Comparison of ENCODE assay signal across 9 cellular contexts in the genomic region with DNA sequence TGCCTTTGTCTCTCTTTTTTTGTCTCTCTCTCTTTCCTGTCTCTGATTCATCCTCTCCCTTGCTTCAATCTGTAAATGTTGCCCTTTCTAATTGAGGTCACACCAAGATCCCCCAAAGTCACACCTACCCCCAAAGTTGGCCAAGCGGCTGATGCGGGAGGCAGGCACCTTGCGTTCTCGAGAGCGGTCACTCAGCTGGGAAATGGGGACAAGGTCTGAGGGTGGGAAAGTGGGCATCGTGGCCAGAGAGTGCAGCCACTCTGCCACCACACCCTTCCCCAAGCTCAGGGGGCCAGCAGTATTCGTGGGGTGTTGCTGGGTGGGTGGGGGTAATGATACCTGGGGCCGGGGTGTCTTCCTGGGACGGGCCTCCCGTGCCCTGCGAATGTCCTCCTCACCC. TPM values are rescaled to one million over a fixed set of nuclear protein-coding genes. Genes with fewer than 3 reads are reported as not detected.
A peak's percentile ranks its signal among the peaks of the same experiment; 100 is the strongest.
DNase-seq lines count a peak whose midpoint lies in the region; ATAC-seq and TF ChIP-seq lines count a peak whose summit lies in the region.
"Had no signal": no experiment of that assay in that cellular context is flagged by ENCODE, and none has a peak within 500 bp of the region (broad histone marks: within the 10 kb centered on the region; RNA-seq: fewer than 3 reads in every experiment).

No MANE protein-coding gene starts in this region.

- ATAC-seq in CD8-positive, alpha-beta T cell = no peak
- no peak for ATAC-seq in RWPE2 (ENCODE audit: low read depth)
- no peak for ATAC-seq in HG02852 (IDR thresholded peaks at IDR 0.05; ENCODE audit: unreplicated experiment)

- H3K4me1 ChIP-seq in CD8-positive, alpha-beta T cell (ENCODE audit: insufficient read depth, low read length) = peaks cover 45% of the 10 kb centered on the region
- H3K4me1 ChIP-seq in RWPE2 (ENCODE audit: insufficient read depth, poor library complexity, severe bottlenecking) = no peaks in the 10 kb centered on the region
- peaks cover 20% of the 10 kb centered on the region for H3K4me1 ChIP-seq in rectal smooth muscle tissue (ENCODE audit: control insufficient read depth, insufficient read depth, low read length)

- POLR2A ChIA-PET in CD8-positive, alpha-beta T cell (lab: Charles Lee) = interaction anchor here (0.6 to 1.1 kb wide), 2 partner anchors 16 to 256 kb away, joined by 3 read pairs; no protein-coding TSS in a partner anchor

- H3K27me3 Mint-ChIP-seq in CD8-positive, alpha-beta T cell (ENCODE audit: low read depth) = no peaks in the 10 kb centered on the region

- peaks cover 50% of the 10 kb centered on the region for H3K4me1 Mint-ChIP-seq in CD8-positive, alpha-beta T cell (ENCODE audit: low read depth)

- peaks cover 42% of the 10 kb centered on the region for H3K36me3 Mint-ChIP-seq in CD8-positive, alpha-beta T cell

- no peak for DNase-seq in CD8-positive, alpha-beta T cell
- DNase-seq in RWPE2 (ENCODE audit: low spot score) (no peak), fibroblast of pulmonary artery (ENCODE audit: low read depth) (no peak), NCI-H2107 treated with DMSO at 0.1 percent for 48 hours (lab: John Stamatoyannopoulos, UW; ENCODE audit: unreplicated experiment) (no peak), GM13977 (ENCODE audit: low spot score) (no peak), NCI-H1105 treated with DMSO at 0.1 percent for 48 hours (lab: John Stamatoyannopoulos, UW) (no peak)
- DNase-seq: NCI-H2081 had no signal

- no peaks in the 10 kb centered on the region for H3K36me3 ChIP-seq in CD8-positive, alpha-beta T cell (ENCODE audit: insufficient read depth, low read length)
- H3K36me3 ChIP-seq in RWPE2 (ENCODE audit: low read depth) = peaks cover 38% of the 10 kb centered on the region
- peaks cover 9% of the 10 kb centered on the region for H3K36me3 ChIP-seq in rectal smooth muscle tissue (ENCODE audit: control insufficient read depth, insufficient read depth, low read length)

- H3K9ac ChIP-seq in rectal smooth muscle tissue (ENCODE audit: low read length) = no peak overlapping the region

- no peak overlapping the region for H3K27ac ChIP-seq in CD8-positive, alpha-beta T cell (ENCODE audit: low read depth, low read length)
- peak overlapping the region; percentile 98 for H3K27ac ChIP-seq in RWPE2 (ENCODE audit: poor library complexity, severe bottlenecking)
- H3K27ac ChIP-seq in rectal smooth muscle tissue (ENCODE audit: low read depth, low read length) = peak overlapping the region; percentile 99

- peak overlapping the region; percentile 75 for H3K4me3 Mint-ChIP-seq in CD8-positive, alpha-beta T cell

- in situ Hi-C loops in GM13977 (cut with MboI; ENCODE audit: low pct_unique_long_range_greater_than_20kb, low sequenced_read_pairs, unreplicated experiment) = no loop called here

- CTCF ChIA-PET in CD8-positive, alpha-beta T cell (lab: Charles Lee) = no interaction called here

- H3K27me3 ChIP-seq in CD8-positive, alpha-beta T cell (ENCODE audit: insufficient read depth, low read length) = no peaks in the 10 kb centered on the region
- H3K27me3 ChIP-seq in RWPE2 (ENCODE audit: insufficient read depth, poor library complexity, severe bottlenecking) (no peaks in the 10 kb centered on the region), rectal smooth muscle tissue (ENCODE audit: control insufficient read depth, insufficient read depth, low read length) (no peaks in the 10 kb centered on the region)

- no peaks in the 10 kb centered on the region for H3K9me3 ChIP-seq in CD8-positive, alpha-beta T cell (ENCODE audit: low read length)
- H3K9me3 ChIP-seq in RWPE2 (ENCODE audit: severe bottlenecking) = no peaks in the 10 kb centered on the region

- H3K27ac Mint-ChIP-seq in CD8-positive, alpha-beta T cell = peak overlapping the region; percentile 65

- intact Hi-C loops in CD8-positive, alpha-beta T cell (cut with DNase I, micrococcal nuclease) = loop anchor here (2.0 to 10.0 kb wide), 4 partner anchors 51 to 1561 kb away; partner anchors contain the start of genes BCKDHA (in 1 of the 2), BLVRB (in 1 of the 2), EXOSC5 (in 1 of the 2) and SPTBN4 (in 1 of the 2)

- no peak overlapping the region for H3K4me3 ChIP-seq in CD8-positive, alpha-beta T cell (ENCODE audit: low read depth, low read length)
- no peak overlapping the region for H3K4me3 ChIP-seq in RWPE2 (ENCODE audit: severe bottlenecking)
- peak overlapping the region; percentile 60 for H3K4me3 ChIP-seq in fibroblast of pulmonary artery (replicated peaks; ENCODE audit: low read depth, low read length)
- H3K4me3 ChIP-seq in rectal smooth muscle tissue (ENCODE audit: low read length) = peak overlapping the region; percentile 71

- no peaks in the 10 kb centered on the region for H3K9me3 Mint-ChIP-seq in CD8-positive, alpha-beta T cell

- no peak for TF ChIP-seq CTCF in CD8-positive, alpha-beta T cell (IDR thresholded peaks at IDR 0.05)
- TF ChIP-seq CTCF in RWPE2 (IDR thresholded peaks at IDR 0.05; ENCODE audit: poor library complexity, severe bottlenecking) = no peak
- TF ChIP-seq CTCF in fibroblast of pulmonary artery (IDR thresholded peaks at IDR 0.05; ENCODE audit: low read length, missing control alignments) = no peak
- no peak for TF ChIP-seq CTCF in GM13977 (IDR thresholded peaks at IDR 0.05; ENCODE audit: extremely low read depth, insufficient read depth, missing control alignments)

RNA-seq across cellular contexts. Expression of gene COQ8B, which starts 2.7 kb away (rescaled TPM):
- total RNA-seq in CD8-positive, alpha-beta T cell = 10 to 100 TPM; 14.0 to 14.2 TPM

RNA-seq across cellular contexts. Expression of gene ITPKC, which starts 3.0 kb away (rescaled TPM):
- 1 to 10 TPM; 5.9 to 6.4 TPM for total RNA-seq in CD8-positive, alpha-beta T cell

RNA-seq across cellular contexts. Expression of gene NUMBL, which starts 23.5 kb away (rescaled TPM):
- total RNA-seq in CD8-positive, alpha-beta T cell = 1 to 10 TPM; 3.5 to 4.3 TPM

RNA-seq across cellular contexts. Expression of gene ACTMAP, which starts 36.3 kb away (rescaled TPM):
- 1 to 10 TPM; 3.5 to 3.8 TPM for total RNA-seq in CD8-positive, alpha-beta T cell

RNA-seq across cellular contexts. Expression of gene SNRPA, which starts 37.1 kb away (rescaled TPM):
- 10 to 100 TPM; 68.3 to 88.2 TPM for total RNA-seq in CD8-positive, alpha-beta T cell

Comparison
In these comparisons a context has a peak if more than half of its experiments do, and no peak if none do; other contexts are left out.
1. H3K4me3 ChIP-seq: peak in fibroblast of pulmonary artery (single experiment) and rectal smooth muscle tissue (single experiment); none in CD8-positive, alpha-beta T cell (single experiment) and RWPE2 (single experiment).